ENCODE assay signal across 18 cellular contexts in the genomic region with DNA sequence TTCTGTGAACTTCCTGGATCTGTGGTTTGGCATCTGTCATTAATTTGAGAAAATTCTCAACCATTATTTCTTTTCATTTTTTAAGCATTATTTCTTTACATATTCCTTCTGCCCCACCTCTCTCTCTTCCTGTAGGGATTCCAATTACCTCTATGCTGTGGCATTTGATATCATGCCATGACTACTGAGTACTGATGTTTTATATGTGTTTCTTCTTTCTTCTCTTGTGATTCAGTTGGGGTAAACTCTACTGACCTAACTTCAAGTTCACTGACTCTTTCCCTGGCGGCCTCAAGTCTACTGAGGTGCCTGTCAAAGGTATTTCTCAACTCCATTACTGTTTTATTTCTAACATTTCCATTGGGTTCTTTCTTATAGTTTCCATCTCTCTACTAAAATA.
A peak's percentile ranks its signal among the peaks of the same experiment; 100 is the strongest.
DNase-seq lines count a peak whose midpoint lies in the region; ATAC-seq, FAIRE-seq and TF ChIP-seq lines count a peak whose summit lies in the region.
"Had no signal": no experiment of that assay in that cellular context is flagged by ENCODE, and none has a peak within 500 bp of the region (broad histone marks: within the 10 kb centered on the region; RNA-seq: fewer than 3 reads in every experiment).

No MANE protein-coding gene starts in this region.

- in situ Hi-C loops in astrocyte of the spinal cord (cut with HindIII; ENCODE audit: low sequenced_read_pairs) = no loop called here

- H3K4me3 ChIP-seq in astrocyte of the spinal cord (ENCODE audit: low read depth, low read length) = no peak overlapping the region
- H3K4me3 ChIP-seq: GM23338, HAP-1, Peyer's patch had no signal

- TF ChIP-seq CTCF in astrocyte of the spinal cord (IDR thresholded peaks at IDR 0.05; ENCODE audit: low read depth, low read length) = no peak

- no peak for FAIRE-seq in RCC 7860 (lab: Jason Lieb, UNC)
- FAIRE-seq: A204.1 had no signal

- ATAC-seq in GM21390 (IDR thresholded peaks at IDR 0.05; ENCODE audit: unreplicated experiment) (no peak), GM19467 (IDR thresholded peaks at IDR 0.05; ENCODE audit: unreplicated experiment) (no peak)
- ATAC-seq: GM23338 had no signal

- DNase-seq in EH (ENCODE audit: low read depth) = peak; percentile 35
- DNase-seq in NCI-H226 = peak; percentile 50
- peak; percentile 3 for DNase-seq in astrocyte of the spinal cord (ENCODE audit: low read depth, low spot score)
- DNase-seq in fibroblast of peridontal ligament (ENCODE audit: extremely low read depth) = peak; percentile 45
- DNase-seq in RCC 7860 (ENCODE audit: low spot score) = no peak
- DNase-seq: KG1; NCI-H1105 treated with DMSO at 0.1 percent for 48 hours; NCI-H2227 treated with DMSO at 0.1 percent for 48 hours; NCI-H510A treated with DMSO at 0.1 percent for 48 hours; NCI-H748 treated with DMSO at 0.1 percent for 48 hours; NK-92 treated with Interleukin-12 subunit alpha and Interleukin-12 subunit beta, amount 100 ng/mL, for 24 hours; Peyer's patch; Right ventricle myocardium superior had no signal
